In genomic region chr19:16234552-16235445, GRCh38 we compare ENCODE assay signal across 30 cellular contexts. TPM values are rescaled to one million over a fixed set of nuclear protein-coding genes. Genes with fewer than 3 reads are reported as not detected.
A peak's percentile ranks its signal among the peaks of the same experiment; 100 is the strongest.
DNase-seq lines count a peak whose midpoint lies in the region; ATAC-seq and TF ChIP-seq lines count a peak whose summit lies in the region.
"Had no signal": no experiment of that assay in that cellular context is flagged by ENCODE, and none has a peak within 500 bp of the region (broad histone marks: within the 10 kb centered on the region; RNA-seq: fewer than 3 reads in every experiment).

No MANE protein-coding gene starts in this region.

- H3K27ac ChIP-seq in left lung, result no peak overlapping the region
- H3K27ac ChIP-seq: colonic mucosa, epithelial cell of prostate, psoas muscle, SJSA1 had no signal

- no peaks in the 10 kb centered on the region for H3K36me3 ChIP-seq in H7 (replicated peaks; ENCODE audit: control insufficient read depth, insufficient read depth, low read length)
- H3K36me3 ChIP-seq in left lung, result peaks cover 0 to 66% of the 10 kb centered on the region in 2 donors
- H3K36me3 ChIP-seq: colonic mucosa had no signal

- H3K4me1 Mint-ChIP-seq in activated naive CD8-positive, alpha-beta T cell treated with anti-CD3 and anti-CD28 coated beads, Interleukin-2, amount 10 ng/mL, durations not matched to agents 7 days and 5 days, result peaks cover 23% of the 10 kb centered on the region
- H3K4me1 Mint-ChIP-seq in activated naive CD8-positive, alpha-beta T cell treated with anti-CD3 and anti-CD28 coated beads for 36 hours, result peaks cover 37% of the 10 kb centered on the region
- H3K4me1 Mint-ChIP-seq in stimulated activated effector memory CD8-positive, alpha-beta T cell treated with anti-CD3 and anti-CD28 coated beads, Interleukin-12 subunit alpha, Interleukin-12 subunit beta, amount 100 ng/mL, for 72 hours, result peaks cover 21% of the 10 kb centered on the region
- H3K4me1 Mint-ChIP-seq in glutamatergic neuron (ENCODE audit: low read depth, unreplicated experiment), result peaks cover 6% of the 10 kb centered on the region
- H3K4me1 Mint-ChIP-seq: GM23338, WTC11 had no signal

- TF ChIP-seq CTCF in left lung (IDR thresholded peaks at IDR 0.05) (no peak), glutamatergic neuron (IDR thresholded peaks at IDR 0.05; ENCODE audit: partially characterized antibody, unreplicated experiment) (no peak)

- POLR2A ChIA-PET in activated naive CD8-positive, alpha-beta T cell treated with anti-CD3 and anti-CD28 coated beads, Interleukin-2, amount 10 ng/mL, durations not matched to agents 7 days and 5 days (lab: Charles Lee), result no interaction called here

- H3K4me1 ChIP-seq in left lung, result peaks cover 0 to 30% of the 10 kb centered on the region in 2 donors
- H3K4me1 ChIP-seq: colonic mucosa, psoas muscle, SJSA1 had no signal

- no peaks in the 10 kb centered on the region for H3K27me3 ChIP-seq in H7 (ENCODE audit: control insufficient read depth, insufficient read depth, low read length)
- no peaks in the 10 kb centered on the region for H3K27me3 ChIP-seq in left lung
- H3K27me3 ChIP-seq: colonic mucosa, SJSA1 had no signal

- ATAC-seq in activated naive CD8-positive, alpha-beta T cell treated with anti-CD3 and anti-CD28 coated beads, Interleukin-2, amount 10 ng/mL, durations not matched to agents 7 days and 5 days (ENCODE audit: low read depth), result no peak
- ATAC-seq in left lung (no peak), HG02759 (IDR thresholded peaks at IDR 0.05; ENCODE audit: unreplicated experiment) (no peak), GM19452 (IDR thresholded peaks at IDR 0.05; ENCODE audit: unreplicated experiment) (no peak)
- no peak for ATAC-seq in stimulated activated effector memory CD8-positive, alpha-beta T cell treated with anti-CD3 and anti-CD28 coated beads, Interleukin-12 subunit alpha, Interleukin-12 subunit beta, amount 100 ng/mL, for 72 hours
- ATAC-seq: activated CD8-positive, alpha-beta memory T cell treated with anti-CD3 and anti-CD28 coated beads, Interleukin-2, amount 10 ng/mL, durations not matched to agents 7 days and 5 days; GM23338; left colon; WTC11 had no signal

- DNase-seq in activated naive CD8-positive, alpha-beta T cell treated with anti-CD3 and anti-CD28 coated beads, Interleukin-2, amount 10 ng/mL, durations not matched to agents 7 days and 5 days, result no peak
- DNase-seq in activated naive CD8-positive, alpha-beta T cell treated with anti-CD3 and anti-CD28 coated beads for 36 hours, result no peak
- DNase-seq in H7 (peak; percentile 43), left lung (peak; percentile 19 to 72), glutamatergic neuron (no peak)
- no peak for DNase-seq in stimulated activated effector memory CD8-positive, alpha-beta T cell treated with anti-CD3 and anti-CD28 coated beads, Interleukin-12 subunit alpha, Interleukin-12 subunit beta, amount 100 ng/mL, for 72 hours (ENCODE audit: low spot score in 2 of 2)
- DNase-seq: activated CD4-positive, alpha-beta T cell treated with anti-CD3 and anti-CD28 coated beads, Interleukin-2, amount 10 ng/mL, durations not matched to agents 24 days and 14 days; activated CD8-positive, alpha-beta memory T cell treated with anti-CD3 and anti-CD28 coated beads, Interleukin-2, amount 10 ng/mL, durations not matched to agents 7 days and 5 days; activated T-cell treated with anti-CD3 and anti-CD28 coated beads, Interleukin-2, amount 50 U/mL, for 72 hours; colonic mucosa; DMS79 treated with DMSO at 0.1 percent for 48 hours; effector CD4-positive, alpha-beta T cell; GF-D8; left colon; mesenchymal stem cell; NCI-H1048; NCI-H1694; NCI-H446 treated with DMSO at 0.1 percent for 48 hours; psoas muscle; stimulated activated CD4-positive, alpha-beta T cell treated with anti-CD3 and anti-CD28 coated beads, Interleukin-15, amount 100 ng/mL, for 24 hours; stimulated activated CD4-positive, alpha-beta T cell treated with anti-CD3 and anti-CD28 coated beads, Interleukin-4, amount 100 ng/mL, for 4 hours; T-helper 1 cell; trophoblast cell had no signal

- H3K4me3 ChIP-seq in H7 (ENCODE audit: insufficient read depth, low read depth, low read length) (no peak overlapping the region), left lung (no peak overlapping the region)
- H3K4me3 ChIP-seq: colonic mucosa, GM23338, psoas muscle, SJSA1 had no signal

- H3K27ac Mint-ChIP-seq in activated naive CD8-positive, alpha-beta T cell treated with anti-CD3 and anti-CD28 coated beads, Interleukin-2, amount 10 ng/mL, durations not matched to agents 7 days and 5 days, result peak overlapping the region; percentile 46
- no peak overlapping the region for H3K27ac Mint-ChIP-seq in activated naive CD8-positive, alpha-beta T cell treated with anti-CD3 and anti-CD28 coated beads for 36 hours
- H3K27ac Mint-ChIP-seq in stimulated activated effector memory CD8-positive, alpha-beta T cell treated with anti-CD3 and anti-CD28 coated beads, Interleukin-12 subunit alpha, Interleukin-12 subunit beta, amount 100 ng/mL, for 72 hours, result peak overlapping the region; percentile 72
- H3K27ac Mint-ChIP-seq in glutamatergic neuron (ENCODE audit: unreplicated experiment), result no peak overlapping the region
- H3K27ac Mint-ChIP-seq: activated T-cell treated with anti-CD3 and anti-CD28 coated beads, Interleukin-2, amount 50 U/mL, for 72 hours; GM23338; WTC11 had no signal

- peaks cover 41% of the 10 kb centered on the region for H3K36me3 Mint-ChIP-seq in activated naive CD8-positive, alpha-beta T cell treated with anti-CD3 and anti-CD28 coated beads, Interleukin-2, amount 10 ng/mL, durations not matched to agents 7 days and 5 days
- H3K36me3 Mint-ChIP-seq in activated naive CD8-positive, alpha-beta T cell treated with anti-CD3 and anti-CD28 coated beads for 36 hours, result peaks cover 45% of the 10 kb centered on the region
- H3K36me3 Mint-ChIP-seq in stimulated activated effector memory CD8-positive, alpha-beta T cell treated with anti-CD3 and anti-CD28 coated beads, Interleukin-12 subunit alpha, Interleukin-12 subunit beta, amount 100 ng/mL, for 72 hours, result peaks cover 55% of the 10 kb centered on the region
- H3K36me3 Mint-ChIP-seq in glutamatergic neuron (ENCODE audit: unreplicated experiment), result peaks cover 11% of the 10 kb centered on the region

- no peak overlapping the region for H3K4me3 Mint-ChIP-seq in activated naive CD8-positive, alpha-beta T cell treated with anti-CD3 and anti-CD28 coated beads, Interleukin-2, amount 10 ng/mL, durations not matched to agents 7 days and 5 days
- no peak overlapping the region for H3K4me3 Mint-ChIP-seq in activated naive CD8-positive, alpha-beta T cell treated with anti-CD3 and anti-CD28 coated beads for 36 hours
- no peak overlapping the region for H3K4me3 Mint-ChIP-seq in stimulated activated effector memory CD8-positive, alpha-beta T cell treated with anti-CD3 and anti-CD28 coated beads, Interleukin-12 subunit alpha, Interleukin-12 subunit beta, amount 100 ng/mL, for 72 hours
- H3K4me3 Mint-ChIP-seq in glutamatergic neuron (ENCODE audit: unreplicated experiment), result no peak overlapping the region
- H3K4me3 Mint-ChIP-seq: activated CD4-positive, alpha-beta T cell treated with anti-CD3 and anti-CD28 coated beads, Interleukin-2, amount 10 ng/mL, durations not matched to agents 24 days and 14 days; activated CD8-positive, alpha-beta memory T cell treated with anti-CD3 and anti-CD28 coated beads, Interleukin-2, amount 10 ng/mL, durations not matched to agents 7 days and 5 days; activated naive CD4-positive, alpha-beta T cell treated with anti-CD3 and anti-CD28 coated beads, Interleukin-2, amount 50 U/mL, for 24 hours; activated T-cell treated with anti-CD3 and anti-CD28 coated beads, Interleukin-2, amount 50 U/mL, for 72 hours; GM23338; WTC11 had no signal

- intact Hi-C loops in left lung (cut with DNase I), result loop anchor here in 1 of 2 donors (5.0 kb wide), 1 partner anchor 158 kb away; no protein-coding TSS in a partner anchor

- no peaks in the 10 kb centered on the region for H3K9me3 ChIP-seq in left lung
- H3K9me3 ChIP-seq: colonic mucosa, psoas muscle, SJSA1 had no signal

- H3K9me3 Mint-ChIP-seq in activated naive CD8-positive, alpha-beta T cell treated with anti-CD3 and anti-CD28 coated beads, Interleukin-2, amount 10 ng/mL, durations not matched to agents 7 days and 5 days, result peaks cover 1% of the 10 kb centered on the region
- peaks cover 11% of the 10 kb centered on the region for H3K9me3 Mint-ChIP-seq in activated naive CD8-positive, alpha-beta T cell treated with anti-CD3 and anti-CD28 coated beads for 36 hours
- H3K9me3 Mint-ChIP-seq in stimulated activated effector memory CD8-positive, alpha-beta T cell treated with anti-CD3 and anti-CD28 coated beads, Interleukin-12 subunit alpha, Interleukin-12 subunit beta, amount 100 ng/mL, for 72 hours, result no peaks in the 10 kb centered on the region
- H3K9me3 Mint-ChIP-seq in glutamatergic neuron (ENCODE audit: unreplicated experiment), result peaks cover 6% of the 10 kb centered on the region
- H3K9me3 Mint-ChIP-seq: activated CD4-positive, alpha-beta T cell treated with anti-CD3 and anti-CD28 coated beads, Interleukin-2, amount 10 ng/mL, durations not matched to agents 24 days and 14 days; activated naive CD4-positive, alpha-beta T cell treated with anti-CD3 and anti-CD28 coated beads, Interleukin-2, amount 50 U/mL, for 24 hours; GM23338; WTC11 had no signal

- H3K27me3 Mint-ChIP-seq in activated naive CD8-positive, alpha-beta T cell treated with anti-CD3 and anti-CD28 coated beads, Interleukin-2, amount 10 ng/mL, durations not matched to agents 7 days and 5 days, result no peaks in the 10 kb centered on the region
- H3K27me3 Mint-ChIP-seq in activated naive CD8-positive, alpha-beta T cell treated with anti-CD3 and anti-CD28 coated beads for 36 hours, result no peaks in the 10 kb centered on the region
- peaks cover 2% of the 10 kb centered on the region for H3K27me3 Mint-ChIP-seq in glutamatergic neuron (ENCODE audit: unreplicated experiment)
- H3K27me3 Mint-ChIP-seq: activated CD4-positive, alpha-beta T cell treated with anti-CD3 and anti-CD28 coated beads, Interleukin-2, amount 10 ng/mL, durations not matched to agents 24 days and 14 days; activated CD8-positive, alpha-beta memory T cell treated with anti-CD3 and anti-CD28 coated beads, Interleukin-2, amount 10 ng/mL, durations not matched to agents 7 days and 5 days; activated naive CD4-positive, alpha-beta T cell treated with anti-CD3 and anti-CD28 coated beads, Interleukin-2, amount 50 U/mL, for 24 hours had no signal

RNA-seq across cellular contexts. Expression of gene AP1M1, which starts 37.1 kb away (rescaled TPM):
- 100 to 1,000 TPM; 132 to 135 TPM for total RNA-seq in activated naive CD8-positive, alpha-beta T cell treated with anti-CD3 and anti-CD28 coated beads, Interleukin-2, amount 10 ng/mL, durations not matched to agents 7 days and 5 days
- total RNA-seq in activated naive CD8-positive, alpha-beta T cell treated with anti-CD3 and anti-CD28 coated beads for 36 hours, result 10 to 100 TPM; 90.7 to 97.2 TPM
- total RNA-seq in H7 (2014; rRNA removed; shearing (Covaris generic)), result 49.3 and 56.3 TPM in 2 replicates
- total RNA-seq in left lung, result 10 to 100 TPM; 72.1 to 73.9 TPM
- total RNA-seq in glutamatergic neuron (ENCODE audit: unreplicated experiment), result 87.6 TPM

RNA-seq across cellular contexts. Expression of gene FAM32A, which starts 49.6 kb away (rescaled TPM):
- 10 to 100 TPM; 61.4 to 63.4 TPM for total RNA-seq in activated naive CD8-positive, alpha-beta T cell treated with anti-CD3 and anti-CD28 coated beads, Interleukin-2, amount 10 ng/mL, durations not matched to agents 7 days and 5 days
- 10 to 100 TPM; 65.0 to 66.3 TPM for total RNA-seq in activated naive CD8-positive, alpha-beta T cell treated with anti-CD3 and anti-CD28 coated beads for 36 hours
- total RNA-seq in H7 (2014; rRNA removed; shearing (Covaris generic)), result 91.8 and 96.9 TPM in 2 replicates
- total RNA-seq in left lung, result 10 to 100 TPM; 57.1 to 62.3 TPM
- 103 TPM for total RNA-seq in glutamatergic neuron (ENCODE audit: unreplicated experiment)

Comparison
In these comparisons a context has a peak if more than half of its experiments do, and no peak if none do; other contexts are left out.
1. H3K27ac Mint-ChIP-seq: peak in activated naive CD8-positive, alpha-beta T cell treated with anti-CD3 and anti-CD28 coated beads, Interleukin-2, amount 10 ng/mL, durations not matched to agents 7 days and 5 days (single experiment) and stimulated activated effector memory CD8-positive, alpha-beta T cell treated with anti-CD3 and anti-CD28 coated beads, Interleukin-12 subunit alpha, Interleukin-12 subunit beta, amount 100 ng/mL, for 72 hours (single experiment); none in activated naive CD8-positive, alpha-beta T cell treated with anti-CD3 and anti-CD28 coated beads for 36 hours (single experiment) and glutamatergic neuron (single experiment).
2. DNase-seq: peak in H7 (single experiment) and left lung (2 of 2); none in activated naive CD8-positive, alpha-beta T cell treated with anti-CD3 and anti-CD28 coated beads, Interleukin-2, amount 10 ng/mL, durations not matched to agents 7 days and 5 days (single experiment), activated naive CD8-positive, alpha-beta T cell treated with anti-CD3 and anti-CD28 coated beads for 36 hours (single experiment), stimulated activated effector memory CD8-positive, alpha-beta T cell treated with anti-CD3 and anti-CD28 coated beads, Interleukin-12 subunit alpha, Interleukin-12 subunit beta, amount 100 ng/mL, for 72 hours (0 of 2) and glutamatergic neuron (single experiment).